Comparison of ENCODE assay signal across 1 cellular context in genomic region chr1:1030867-1031658, GRCh38.
TF ChIP-seq lines count a peak whose summit lies in the region.

No MANE protein-coding gene starts in this region.

TF ChIP-seq in HepG2, 621 proteins besides CTCF, POLR2A, EP300 and RAD21:
- TF ChIP-seq ZNF646 (CRISPR knock-in tag; IDR thresholded peaks at IDR 0.05) (peak; percentile 79), AGO2 (optimal IDR thresholded peaks at IDR 0.05; ENCODE audit: low read depth, low read length) (peak; percentile 25), MNT (IDR thresholded peaks at IDR 0.05) (0 out of 2 replicates have a peak, but pooled peaks have one; percentile 26)
